Comparison of ENCODE assay signal across 19 cellular contexts in genomic region chr6:106908386-106908840, GRCh38.
A peak's percentile ranks its signal among the peaks of the same experiment; 100 is the strongest.
DNase-seq lines count a peak whose midpoint lies in the region; FAIRE-seq and TF ChIP-seq lines count a peak whose summit lies in the region.
"Had no signal": no experiment of that assay in that cellular context is flagged by ENCODE, and none has a peak within 500 bp of the region (broad histone marks: within the 10 kb centered on the region; RNA-seq: fewer than 3 reads in every experiment).

No MANE protein-coding gene starts in this region.

- no TSS peak for BruUV-seq in Calu3 (replicated peaks; lab: Mats Ljungman, UMichigan)

- H3K4me1 Mint-ChIP-seq in Calu3 (ENCODE audit: low read depth, unreplicated experiment): peaks cover 27% of the 10 kb centered on the region
- H3K4me1 Mint-ChIP-seq in osteocyte (ENCODE audit: unreplicated experiment): no peaks in the 10 kb centered on the region
- H3K4me1 Mint-ChIP-seq: activated naive CD8-positive, alpha-beta T cell treated with anti-CD3 and anti-CD28 coated beads, Interleukin-2, amount 10 ng/mL, durations not matched to agents 7 days and 5 days; T-cell had no signal

- H3K4me2 ChIP-seq in trophoblast cell (ENCODE audit: low read length): no peak overlapping the region

- H3K27ac ChIP-seq in esophagus (ENCODE audit: low read depth in 2 of 2, low read length in 1 of 2) (peak overlapping the region; percentile 81 to 87), trophoblast cell (ENCODE audit: low read depth, low read length) (no peak overlapping the region)
- H3K27ac ChIP-seq: cardiac muscle cell, ovary, uterus, WERI-Rb-1 had no signal

- TF ChIP-seq CTCF in Calu3 (IDR thresholded peaks at IDR 0.05; ENCODE audit: unreplicated experiment) (no peak), osteocyte (IDR thresholded peaks at IDR 0.05) (no peak)

- no peaks in the 10 kb centered on the region for H3K9me3 ChIP-seq in esophagus (ENCODE audit: control insufficient read depth in 2 of 2, insufficient read depth in 1 of 2, low read depth in 1 of 2, low read length in 1 of 2)
- H3K9me3 ChIP-seq in trophoblast cell (ENCODE audit: insufficient read depth, low read depth, low read length): no peaks in the 10 kb centered on the region
- H3K9me3 ChIP-seq: ovary, uterus had no signal

- CTCF ChIA-PET in Calu3 (lab: Charles Lee): interaction anchor here (0.9 kb wide), 1 partner anchor 162 kb away, joined by 4 read pairs; no protein-coding TSS in a partner anchor

- no peaks in the 10 kb centered on the region for H3K79me2 ChIP-seq in trophoblast cell (ENCODE audit: control insufficient read depth, insufficient read depth, low read length, poor library complexity)

- no peaks in the 10 kb centered on the region for H3K9me3 Mint-ChIP-seq in Calu3 (ENCODE audit: low read depth, unreplicated experiment)
- no peaks in the 10 kb centered on the region for H3K9me3 Mint-ChIP-seq in osteocyte (ENCODE audit: unreplicated experiment)
- H3K9me3 Mint-ChIP-seq: activated CD8-positive, alpha-beta T cell treated with anti-CD3 and anti-CD28 coated beads for 36 hours; activated naive CD8-positive, alpha-beta T cell treated with anti-CD3 and anti-CD28 coated beads, Interleukin-2, amount 10 ng/mL, durations not matched to agents 7 days and 5 days; T-cell had no signal

- H3K14ac ChIP-seq in trophoblast cell (ENCODE audit: low read length): no peak overlapping the region

- H3K4me3 Mint-ChIP-seq in Calu3 (ENCODE audit: low read depth, unreplicated experiment) (no peak overlapping the region), osteocyte (ENCODE audit: unreplicated experiment) (no peak overlapping the region)
- H3K4me3 Mint-ChIP-seq: activated CD8-positive, alpha-beta T cell treated with anti-CD3 and anti-CD28 coated beads for 36 hours; activated naive CD8-positive, alpha-beta T cell treated with anti-CD3 and anti-CD28 coated beads, Interleukin-2, amount 10 ng/mL, durations not matched to agents 7 days and 5 days; T-cell had no signal

- H3K4ac ChIP-seq in trophoblast cell (ENCODE audit: low read depth, low read length): no peak overlapping the region

- H2BK5ac ChIP-seq in trophoblast cell (ENCODE audit: low read depth, low read length, poor library complexity): no peak overlapping the region

- H2AFZ ChIP-seq in trophoblast cell (ENCODE audit: insufficient read depth, low read length, poor library complexity): no peak overlapping the region

- no peaks in the 10 kb centered on the region for H3K27me3 ChIP-seq in esophagus (ENCODE audit: control insufficient read depth in 1 of 2, insufficient read depth in 2 of 2, low read length in 2 of 2)
- no peaks in the 10 kb centered on the region for H3K27me3 ChIP-seq in trophoblast cell (ENCODE audit: insufficient read depth, low read length)
- H3K27me3 ChIP-seq: cardiac muscle cell, ovary, uterus had no signal

- no peak overlapping the region for H4K91ac ChIP-seq in trophoblast cell (ENCODE audit: low read depth, low read length)

- intact Hi-C loops in Calu3 (cut with micrococcal nuclease; ENCODE audit: unreplicated experiment): no loop called here

- no peak overlapping the region for H4K8ac ChIP-seq in trophoblast cell (ENCODE audit: low read depth, low read length)

- no peak overlapping the region for H3K9ac ChIP-seq in trophoblast cell (ENCODE audit: low read length)

- H3K27ac Mint-ChIP-seq in Calu3 (ENCODE audit: unreplicated experiment): no peak overlapping the region
- H3K27ac Mint-ChIP-seq in osteocyte (ENCODE audit: unreplicated experiment): no peak overlapping the region
- H3K27ac Mint-ChIP-seq: activated CD8-positive, alpha-beta T cell treated with anti-CD3 and anti-CD28 coated beads for 36 hours; activated naive CD8-positive, alpha-beta T cell treated with anti-CD3 and anti-CD28 coated beads, Interleukin-2, amount 10 ng/mL, durations not matched to agents 7 days and 5 days; T-cell had no signal

- FAIRE-seq in RCC 7860 (lab: Jason Lieb, UNC): no peak

- H3K4me1 ChIP-seq in esophagus (ENCODE audit: control insufficient read depth in 2 of 2, insufficient read depth in 2 of 2, low read length in 1 of 2) (peaks cover 0 to 8% of the 10 kb centered on the region in 2 donors), trophoblast cell (ENCODE audit: control insufficient read depth in 1 of 2, insufficient read depth in 2 of 2, low read length in 2 of 2) (peaks cover 7 to 17% of the 10 kb centered on the region in 2 experiments)
- H3K4me1 ChIP-seq: uterus had no signal

- peaks cover 7% of the 10 kb centered on the region for H3K79me1 ChIP-seq in trophoblast cell (ENCODE audit: low read length)

- no peaks in the 10 kb centered on the region for H3K36me3 Mint-ChIP-seq in Calu3 (ENCODE audit: insufficient read depth, unreplicated experiment)
- no peaks in the 10 kb centered on the region for H3K36me3 Mint-ChIP-seq in osteocyte (ENCODE audit: unreplicated experiment)
- H3K36me3 Mint-ChIP-seq: activated naive CD8-positive, alpha-beta T cell treated with anti-CD3 and anti-CD28 coated beads, Interleukin-2, amount 10 ng/mL, durations not matched to agents 7 days and 5 days; T-cell had no signal

- H3K27me3 Mint-ChIP-seq in Calu3 (ENCODE audit: unreplicated experiment) (no peaks in the 10 kb centered on the region), osteocyte (ENCODE audit: unreplicated experiment) (peaks cover 6% of the 10 kb centered on the region)
- H3K27me3 Mint-ChIP-seq: activated CD8-positive, alpha-beta T cell treated with anti-CD3 and anti-CD28 coated beads for 36 hours; activated naive CD8-positive, alpha-beta T cell treated with anti-CD3 and anti-CD28 coated beads, Interleukin-2, amount 10 ng/mL, durations not matched to agents 7 days and 5 days had no signal

- H2BK12ac ChIP-seq in trophoblast cell (ENCODE audit: low read length): peak overlapping the region; percentile 77

- H3K18ac ChIP-seq in trophoblast cell (ENCODE audit: low read length): no peak overlapping the region

- no peaks in the 10 kb centered on the region for H3K36me3 ChIP-seq in esophagus (ENCODE audit: control insufficient read depth in 2 of 2, insufficient read depth in 2 of 2, low read length in 1 of 2)
- no peaks in the 10 kb centered on the region for H3K36me3 ChIP-seq in trophoblast cell (ENCODE audit: control insufficient read depth in 1 of 2, insufficient read depth in 2 of 2, low read length in 2 of 2)
- H3K36me3 ChIP-seq: cardiac muscle cell, ovary, uterus, WERI-Rb-1 had no signal

- H2AK5ac ChIP-seq in trophoblast cell (ENCODE audit: low read length): peak overlapping the region; percentile 85

- H3K4me3 ChIP-seq in esophagus (ENCODE audit: low read depth in 1 of 2, low read length in 2 of 2): no peak overlapping the region
- H3K4me3 ChIP-seq in trophoblast cell (ENCODE audit: low read depth, low read length): no peak overlapping the region
- H3K4me3 ChIP-seq: cardiac muscle cell, ovary, uterus had no signal

- DNase-seq in Calu3 (peak; percentile 22), NCI-H69 (lab: John Stamatoyannopoulos, UW) (peak; percentile 59), trophoblast cell (no peak), cerebellar cortex (ENCODE audit: low spot score) (no peak), NCI-H1694 treated with DMSO at 0.1 percent for 48 hours (lab: John Stamatoyannopoulos, UW) (no peak), RCC 7860 (ENCODE audit: low spot score) (no peak), osteocyte (ENCODE audit: extremely low spot score, unreplicated experiment) (no peak)
- DNase-seq: activated CD8-positive, alpha-beta T cell treated with anti-CD3 and anti-CD28 coated beads for 36 hours; activated naive CD8-positive, alpha-beta T cell treated with anti-CD3 and anti-CD28 coated beads, Interleukin-2, amount 10 ng/mL, durations not matched to agents 7 days and 5 days; hippocampal formation; NCI-H1048; NCI-H2171; ovary; stimulated activated naive CD8-positive, alpha-beta T cell treated with anti-CD3 and anti-CD28 coated beads, Interleukin-15, Interleukin-2, amounts not matched to agents 100 U/mL and 50 U/mL, for 24 hours; T-cell; uterus; WERI-Rb-1 had no signal

- no peak overlapping the region for H4K12ac ChIP-seq in trophoblast cell (ENCODE audit: low read depth, low read length)

- 39 to 43% methylated on average over 3 of the region's 3 CpGs for WGBS in esophagus, 2 donors
- no CpG with 5 or more reads among the region's 3 CpGs for WGBS in trophoblast cell (ENCODE audit: extremely low coverage, insufficient coverage, insufficient read length)

- H2BK120ac ChIP-seq in trophoblast cell (ENCODE audit: insufficient read depth, low read length, poor library complexity): no peak overlapping the region

- H3K23ac ChIP-seq in trophoblast cell (ENCODE audit: low read length): no peak overlapping the region

Comparison
In these comparisons a context has a peak if more than half of its experiments do, and no peak if none do; other contexts are left out.
1. DNase-seq: peak in Calu3 (single experiment) and NCI-H69 (single experiment); none in trophoblast cell (0 of 2), cerebellar cortex (single experiment), NCI-H1694 treated with DMSO at 0.1 percent for 48 hours (single experiment), RCC 7860 (single experiment) and osteocyte (single experiment).